In genomic region chr3:128618398-128618726, GRCh38 we compare ENCODE assay signal across 8 cellular contexts. TPM values are rescaled to one million over a fixed set of nuclear protein-coding genes. Genes with fewer than 3 reads are reported as not detected.
DNase-seq lines count a peak whose midpoint lies in the region; ATAC-seq, FAIRE-seq and TF ChIP-seq lines count a peak whose summit lies in the region.

No MANE protein-coding gene starts in this region.

- peak overlapping the region; percentile 88 for H3K4me3 ChIP-seq in left ventricle myocardium inferior
- peak overlapping the region; percentile 80 for H3K4me3 ChIP-seq in GM12878
- H3K4me3 ChIP-seq in mesenchymal stem cell (ENCODE audit: insufficient read depth in 1 of 2, low read depth in 1 of 2, low read length in 2 of 2), result peak overlapping the region; percentile 62 to 94
- H3K4me3 ChIP-seq in vagina, result peak overlapping the region; percentile 57 to 80

- H3K18ac ChIP-seq in mesenchymal stem cell (ENCODE audit: low read depth in 1 of 2, low read length in 2 of 2), result no peak overlapping the region

- no peak overlapping the region for H2BK5ac ChIP-seq in mesenchymal stem cell (ENCODE audit: low read depth, low read length, poor library complexity, severe bottlenecking)

- BruUV-seq in GM12878 (replicated peaks; lab: Mats Ljungman, UMichigan), result no TSS peak

- no peak for TF ChIP-seq RAD21 in GM12878 (IDR thresholded peaks at IDR 0.05; ENCODE audit: insufficient read depth, low read depth, low read length)

- RAD21 ChIA-PET in GM12878 (lab: Charles Lee; ENCODE audit: unreplicated experiment), result interaction anchor here (0.7 to 1.7 kb wide), 10 partner anchors 29 to 495 kb away, joined by 3 to 12 read pairs (median 6); partner anchors contain the start of genes ACAD9, RPN1 and RUVBL1

- H3K27ac ChIP-seq in left ventricle myocardium inferior (replicated peaks) (peak overlapping the region; percentile 91), GM12878 (ENCODE audit: control insufficient read depth, insufficient read depth) (peak overlapping the region; percentile 60), mesenchymal stem cell (ENCODE audit: low read length, poor library complexity, severe bottlenecking) (peak overlapping the region; percentile 58), vagina (peak overlapping the region; percentile 95)

- no peak overlapping the region for H2BK12ac ChIP-seq in mesenchymal stem cell (ENCODE audit: low read length in 2 of 2)

- peak overlapping the region; percentile 86 for H4K8ac ChIP-seq in mesenchymal stem cell (ENCODE audit: low read length)

- H3K9me3 ChIP-seq in left ventricle myocardium inferior (replicated peaks) (no peaks in the 10 kb centered on the region), GM12878 (replicated peaks; ENCODE audit: control insufficient read depth, insufficient read depth, low read length) (no peaks in the 10 kb centered on the region), mesenchymal stem cell (ENCODE audit: control insufficient read depth, low read length) (no peaks in the 10 kb centered on the region), vagina (no peaks in the 10 kb centered on the region)

- peak overlapping the region; percentile 88 for H3K4me2 ChIP-seq in GM12878 (ENCODE audit: control insufficient read depth, insufficient read depth)
- H3K4me2 ChIP-seq in mesenchymal stem cell (ENCODE audit: low read length, poor library complexity, severe bottlenecking), result peak overlapping the region; percentile 74

- H2AK5ac ChIP-seq in mesenchymal stem cell (ENCODE audit: low read length, severe bottlenecking), result peak overlapping the region; percentile 14

- FAIRE-seq in GM12878 (lab: Jason Lieb, UNC) (no peak), frontal cortex (lab: Jason Lieb, UNC) (no peak)

- 38% methylated on average over 5 of the region's 5 CpGs for WGBS in GM12878 (ENCODE audit: insufficient coverage, insufficient replicate concordance, low lambda C conversion rate, missing lambda C conversion rate)
- WGBS in mesenchymal stem cell, result 60% methylated on average over 5 of the region's 5 CpGs

- no peak overlapping the region for H2BK120ac ChIP-seq in mesenchymal stem cell (ENCODE audit: low read depth, low read length)

- no peak overlapping the region for H3K14ac ChIP-seq in mesenchymal stem cell (ENCODE audit: low read length in 2 of 2)

- CTCF ChIA-PET in GM12878 (lab: Yijun Ruan, JAX), result interaction anchor here (0.6 to 2.4 kb wide), 36 partner anchors 9 to 1375 kb away, joined by 3 to 24 read pairs (median 5); partner anchors contain the start of genes ACAD9, RAB7A, RPN1 and RUVBL1

- H2BK15ac ChIP-seq in mesenchymal stem cell (ENCODE audit: low read depth, poor library complexity, severe bottlenecking), result no peak overlapping the region

- intact Hi-C loops in left ventricle myocardium inferior (cut with micrococcal nuclease) (loop anchor here (5.0 kb wide), 1 partner anchor 229 kb away; no protein-coding TSS in a partner anchor), cardiac septum (cut with DNase I) (loop anchor here (5.0 kb wide), 4 partner anchors 34 to 229 kb away; partner anchors contain the start of gene RPN1), GM12878 (cut with micrococcal nuclease; ENCODE audit: unreplicated experiment) (no loop called here), vagina (cut with DNase I) (loop anchor here (10.0 kb wide), 1 partner anchor 176 kb away; no protein-coding TSS in a partner anchor)

- TF ChIP-seq POLR2A in GM12878 (IDR thresholded peaks at IDR 0.05; ENCODE audit: low read depth, low read length) (no peak), vagina (IDR thresholded peaks at IDR 0.05) (no peak)

- POLR2A ChIA-PET in GM12878 (lab: Charles Lee), result no interaction called here

- peaks cover 43% of the 10 kb centered on the region for H3K36me3 ChIP-seq in left ventricle myocardium inferior
- peaks cover 28% of the 10 kb centered on the region in 2 experiments for H3K36me3 ChIP-seq in GM12878 (ENCODE audit: control insufficient read depth in 2 of 2, insufficient read depth in 2 of 2, low read length in 1 of 2)
- H3K36me3 ChIP-seq in mesenchymal stem cell (ENCODE audit: control insufficient read depth in 1 of 2, insufficient read depth in 2 of 2, low read depth in 1 of 2, low read length in 2 of 2), result peaks cover 47 to 66% of the 10 kb centered on the region in 2 experiments
- peaks cover 0 to 31% of the 10 kb centered on the region in 2 donors for H3K36me3 ChIP-seq in vagina

- SMC1A ChIA-PET in GM12878 (lab: Charles Lee; ENCODE audit: uncharacterized antibody, unreplicated experiment), result interaction anchor here (0.6 to 1.7 kb wide), 7 partner anchors 9 to 182 kb away, joined by 3 to 7 read pairs (median 3); no protein-coding TSS in a partner anchor

- no peak for TF ChIP-seq CTCF in left ventricle myocardium inferior (IDR thresholded peaks at IDR 0.05; ENCODE audit: borderline replicate concordance)
- TF ChIP-seq CTCF in GM12878 (IDR thresholded peaks at IDR 0.05 in 2 of 3, conservative IDR thresholded peaks at IDR 0.05 in 1 of 3; ENCODE audit: control insufficient read depth in 2 of 3, extremely low read depth in 1 of 3, insufficient read depth in 1 of 3, low read depth in 3 of 3, low read length in 3 of 3), result no peak
- no peak for TF ChIP-seq CTCF in vagina (IDR thresholded peaks at IDR 0.05)

- peak overlapping the region; percentile 30 for H4K91ac ChIP-seq in mesenchymal stem cell (ENCODE audit: low read length)

- H3K27me3 ChIP-seq in left ventricle myocardium inferior (ENCODE audit: low read depth) (no peaks in the 10 kb centered on the region), GM12878 (replicated peaks in 1 of 2; ENCODE audit: control insufficient read depth in 2 of 2, insufficient read depth in 2 of 2, low read length in 1 of 2) (no peaks in the 10 kb centered on the region), mesenchymal stem cell (ENCODE audit: control insufficient read depth in 1 of 2, insufficient read depth in 1 of 2, low read length in 2 of 2) (no peaks in the 10 kb centered on the region), vagina (no peaks in the 10 kb centered on the region)

- H2AFZ ChIP-seq in GM12878 (ENCODE audit: control insufficient read depth, low read depth, low read length) (no peak overlapping the region), mesenchymal stem cell (ENCODE audit: low read depth, low read length) (no peak overlapping the region)

- in situ Hi-C loops in GM12878 (cut with MboI), result loop anchor here (25.0 kb wide), 1 partner anchor 531 kb away; no protein-coding TSS in a partner anchor

- H3K4me1 ChIP-seq in left ventricle myocardium inferior, result peaks cover 39% of the 10 kb centered on the region
- peaks cover 14% of the 10 kb centered on the region for H3K4me1 ChIP-seq in GM12878 (ENCODE audit: control insufficient read depth, insufficient read depth, low read length)
- H3K4me1 ChIP-seq in mesenchymal stem cell (ENCODE audit: control insufficient read depth, insufficient read depth, low read depth, low read length), result peaks cover 20% of the 10 kb centered on the region
- peaks cover 26% of the 10 kb centered on the region for H3K4me1 ChIP-seq in vagina

- H3K4ac ChIP-seq in mesenchymal stem cell (ENCODE audit: low read depth in 1 of 2, low read length in 2 of 2), result no peak overlapping the region

- H3K79me1 ChIP-seq in mesenchymal stem cell (replicated peaks; ENCODE audit: low read length, poor library complexity, severe bottlenecking), result peaks cover 51% of the 10 kb centered on the region

- H4K20me1 ChIP-seq in GM12878 (ENCODE audit: control insufficient read depth, insufficient read depth), result no peaks in the 10 kb centered on the region

- H3K79me2 ChIP-seq in GM12878 (ENCODE audit: control insufficient read depth, insufficient read depth, low read length), result peaks cover 6% of the 10 kb centered on the region

- no peak for TF ChIP-seq EP300 in GM12878 (IDR thresholded peaks at IDR 0.05; ENCODE audit: borderline replicate concordance in 1 of 2, control insufficient read depth in 1 of 2, low read depth in 2 of 2, low read length in 2 of 2)

- DNase-seq in left ventricle myocardium inferior, result no peak
- no peak for DNase-seq in cardiac septum (ENCODE audit: low spot score)
- DNase-seq in GM12878 (ENCODE audit: low read depth, low spot score), result no peak
- DNase-seq in mesenchymal stem cell, result peak; percentile 19
- no peak for DNase-seq in vagina (ENCODE audit: extremely low spot score in 2 of 2)
- no peak for DNase-seq in frontal cortex (ENCODE audit: low spot score in 2 of 2)
- no peak for DNase-seq in T-helper 9 cell

- H3K9ac ChIP-seq in GM12878 (ENCODE audit: control insufficient read depth, insufficient read depth, low read length), result peak overlapping the region; percentile 80
- H3K9ac ChIP-seq in mesenchymal stem cell (ENCODE audit: low read length), result peak overlapping the region; percentile 96

- ATAC-seq in GM12878, result no peak
- ATAC-seq in GM21717 (IDR thresholded peaks at IDR 0.05; ENCODE audit: unreplicated experiment), result no peak

- H3K23ac ChIP-seq in mesenchymal stem cell (ENCODE audit: low read length in 2 of 2), result no peak overlapping the region

TF ChIP-seq in GM12878, 131 proteins besides CTCF, POLR2A, EP300 and RAD21:
- no peak for TF ChIP-seq YY1 (IDR thresholded peaks at IDR 0.05; ENCODE audit: low read depth, low read length)
- 0 out of 2 replicates have a peak, but pooled peaks have one; percentile 73 for TF ChIP-seq POLR2AphosphoS5 (IDR thresholded peaks at IDR 0.05; ENCODE audit: low read length)
- TF ChIP-seq NR2C2 (IDR thresholded peaks at IDR 0.05; ENCODE audit: borderline replicate concordance, control insufficient read depth, insufficient read length, low read depth), result no peak

RNA-seq across cellular contexts. Expression of gene RPN1, which starts 32.3 kb away (rescaled TPM):
- total RNA-seq in left ventricle myocardium inferior (86.3 TPM), cardiac septum (84.9 TPM), GM12878 (2014; rRNA removed) (223 and 227 TPM in 2 replicates), GM12878 (2014; rRNA removed; fragmentation: Illumina TruSeq; extraction: Trizol) (153 and 162 TPM in 2 replicates), GM12878 (2021) (147 and 150 TPM in 2 replicates), vagina (149 TPM), frontal cortex (246 TPM)
- total RNA-seq in GM12878 (2013; cell fraction: nucleolus; rRNA removed), result 135 and 154 TPM in 2 replicates
- 86.6 TPM for polyA plus RNA-seq in GM12878 (2011; ENCODE audit: low read depth)
- polyA plus RNA-seq in GM12878 (2011; rRNA removed) (231 and 241 TPM in 2 replicates), GM12878 (2014; fragmentation: Illumina TruSeq; extraction: Trizol) (136 and 142 TPM in 2 replicates), GM12878 (2014; fragmentation: Nextera tagmentation; extraction: Ambion mirVana) (10 to 100 TPM; 56.1 to 58.3 TPM), GM12878 (2014; rRNA removed) (146 and 152 TPM in 2 replicates), GM12878 (2016; fragmentation: Nextera tagmentation; extraction: Ambion mirVana) (100 to 1,000 TPM; 260 to 266 TPM)
- 154 and 157 TPM in 2 replicates for polyA plus RNA-seq in GM12878 (2011; cell fraction: cytosol; rRNA removed)
- polyA plus RNA-seq in GM12878 (2011; cell fraction: nucleus; rRNA removed), result 87.4 and 115 TPM in 2 replicates
- 113 TPM in 2 replicates for polyA plus RNA-seq in GM12878 (2012)
- 280 and 296 TPM in 2 replicates for polyA minus RNA-seq in GM12878 (2011; rRNA and poly(A)+ RNA removed)
- 78.7 and 87.7 TPM in 2 replicates for polyA minus RNA-seq in GM12878 (2011; cell fraction: cytosol; rRNA and poly(A)+ RNA removed)
- 45.7 and 72.0 TPM in 2 replicates for polyA minus RNA-seq in GM12878 (2011; cell fraction: nucleus; rRNA and poly(A)+ RNA removed)
- polyA plus RNA-seq in mesenchymal stem cell (2013, experiment 1 of 2), result 352 TPM
- 354 TPM for polyA plus RNA-seq in mesenchymal stem cell (2013, experiment 2 of 2)
